9 cellular contexts compared by ENCODE assay signal in the genomic region with DNA sequence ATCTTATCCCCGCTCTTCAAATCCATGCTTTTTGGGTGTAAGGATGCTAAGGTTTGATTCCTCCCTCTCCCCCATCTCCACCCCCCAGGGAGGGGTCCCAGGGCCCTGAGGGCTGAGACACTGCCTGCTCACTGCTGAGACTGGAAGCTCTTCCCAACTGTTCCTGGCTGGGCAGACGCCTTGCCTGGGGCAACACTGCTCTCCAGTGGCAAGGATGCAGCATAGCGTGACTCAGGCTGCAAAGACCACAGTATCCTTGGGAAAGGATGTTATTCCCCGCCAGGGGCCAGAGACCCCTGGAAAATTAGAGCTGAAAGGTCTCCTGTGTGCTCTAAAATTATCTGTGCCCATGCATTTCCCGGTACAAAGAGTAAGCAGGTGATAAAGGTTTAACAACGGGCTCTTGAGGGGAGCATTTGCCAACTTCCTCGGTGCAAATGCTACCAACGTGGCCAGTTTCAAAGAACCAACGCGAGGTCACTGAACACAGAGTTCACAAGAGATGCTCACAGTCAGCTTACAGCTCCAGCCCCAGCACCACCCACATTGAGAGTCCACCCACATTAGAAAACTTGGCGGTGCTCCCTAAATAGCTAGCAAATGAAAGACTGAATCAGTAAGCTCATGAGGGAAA.
A peak's percentile ranks its signal among the peaks of the same experiment; 100 is the strongest.
DNase-seq lines count a peak whose midpoint lies in the region; ATAC-seq and TF ChIP-seq lines count a peak whose summit lies in the region.
"Had no signal": no experiment of that assay in that cellular context is flagged by ENCODE, and none has a peak within 500 bp of the region (broad histone marks: within the 10 kb centered on the region; RNA-seq: fewer than 3 reads in every experiment).

No MANE protein-coding gene starts in this region.

- no peak overlapping the region for H3K4me2 ChIP-seq in smooth muscle cell

- no peaks in the 10 kb centered on the region for H3K36me3 ChIP-seq in MG63
- no peaks in the 10 kb centered on the region for H3K36me3 ChIP-seq in smooth muscle cell (ENCODE audit: low read depth)
- H3K36me3 ChIP-seq: neutrophil had no signal

- no peaks in the 10 kb centered on the region for H3K4me1 ChIP-seq in smooth muscle cell (ENCODE audit: low read depth)

- H3K4me3 ChIP-seq in MG63: no peak overlapping the region
- no peak overlapping the region for H3K4me3 ChIP-seq in smooth muscle cell

- no peaks in the 10 kb centered on the region for H3F3A ChIP-seq in smooth muscle cell (ENCODE audit: low read depth)

- TF ChIP-seq CTCF in smooth muscle cell (IDR thresholded peaks at IDR 0.05; ENCODE audit: borderline replicate concordance, insufficient read depth, poor library complexity, severe bottlenecking): peak; percentile 92

- ATAC-seq in HG02981 (IDR thresholded peaks at IDR 0.05; ENCODE audit: unreplicated experiment) (no peak), HG02885 (IDR thresholded peaks at IDR 0.05; ENCODE audit: poor library complexity, unreplicated experiment) (no peak), HG02973 (IDR thresholded peaks at IDR 0.05; ENCODE audit: unreplicated experiment) (no peak)

- H3K9me3 ChIP-seq in MG63 (no peaks in the 10 kb centered on the region), smooth muscle cell (replicated peaks; ENCODE audit: low read depth) (no peaks in the 10 kb centered on the region)
- H3K9me3 ChIP-seq: neutrophil had no signal

- no peaks in the 10 kb centered on the region for H4K20me1 ChIP-seq in smooth muscle cell (ENCODE audit: low read depth)

- no peak overlapping the region for H3K27ac ChIP-seq in smooth muscle cell (ENCODE audit: low read depth)
- H3K27ac ChIP-seq: neutrophil had no signal

- WGBS in smooth muscle cell (ENCODE audit: low lambda C conversion rate): 28% methylated on average over 11 of the region's 11 CpGs

- H3K27me3 ChIP-seq in MG63 (peaks cover 21% of the 10 kb centered on the region), smooth muscle cell (ENCODE audit: low read depth) (peaks cover 18% of the 10 kb centered on the region)

- DNase-seq in ELR (ENCODE audit: low read depth): peak; percentile 54
- peak; percentile 59 for DNase-seq in MG63
- DNase-seq in amniotic stem cell (lab: John Stamatoyannopoulos, UW): peak; percentile 8
- peak; percentile 71 for DNase-seq in hepatic stellate cell (ENCODE audit: low spot score)
- no peak for DNase-seq in smooth muscle cell (lab: John Stamatoyannopoulos, UW; ENCODE audit: unreplicated experiment)

- no peaks in the 10 kb centered on the region for H3K79me2 ChIP-seq in smooth muscle cell (ENCODE audit: low read depth)

- H2AFZ ChIP-seq in smooth muscle cell (ENCODE audit: low read depth): no peak overlapping the region

- H3K9ac ChIP-seq in smooth muscle cell (ENCODE audit: low read depth): no peak overlapping the region
